16 cellular contexts compared by ENCODE assay signal in the genomic region with DNA sequence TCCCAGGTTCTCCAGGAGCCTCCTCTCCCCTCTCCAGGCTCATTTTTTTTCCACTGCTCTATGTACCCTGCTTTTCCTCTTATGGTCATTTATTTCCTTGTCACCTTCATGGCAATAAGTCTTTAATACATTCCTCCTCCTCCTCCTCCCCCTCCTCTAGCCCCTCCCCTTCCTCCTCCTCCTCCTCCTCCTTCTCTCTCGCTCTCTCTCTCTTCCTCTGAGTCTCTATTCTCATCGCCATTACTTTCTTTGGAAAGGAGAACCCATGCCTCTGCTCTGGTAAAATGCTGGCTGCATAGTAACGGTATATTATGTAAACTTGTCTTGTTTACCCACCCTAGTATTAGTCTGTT. TPM values are rescaled to one million over a fixed set of nuclear protein-coding genes. Genes with fewer than 3 reads are reported as not detected.
DNase-seq lines count a peak whose midpoint lies in the region; ATAC-seq and TF ChIP-seq lines count a peak whose summit lies in the region.
"Had no signal": no experiment of that assay in that cellular context is flagged by ENCODE, and none has a peak within 500 bp of the region (broad histone marks: within the 10 kb centered on the region; RNA-seq: fewer than 3 reads in every experiment).

No MANE protein-coding gene starts in this region.

- no peak for ATAC-seq in memory B cell (ENCODE audit: low read depth)
- no peak for ATAC-seq in HG02678 (IDR thresholded peaks at IDR 0.05; ENCODE audit: unreplicated experiment)
- ATAC-seq: CD8-positive, alpha-beta T cell had no signal

- intact Hi-C loops in dendritic cell treated with granulocyte-macrophage colony-stimulating factor and Interleukin-4, amounts not matched to agents 40 ng/mL and 50 ng/mL, for 4 days (cut with micrococcal nuclease): no loop called here

- no peak for DNase-seq in memory B cell (ENCODE audit: low spot score in 2 of 2)
- DNase-seq in trophoblast cell: peak in 1 of 2 donors; percentile 27
- DNase-seq in activated naive CD4-positive, alpha-beta T cell treated with Interleukin-2 at 50 U/mL for 16 hours: no peak
- no peak for DNase-seq in activated effector memory CD4-positive, alpha-beta T cell treated with Interleukin-2 at 50 U/mL for 16 hours
- DNase-seq in hepatocyte (ENCODE audit: low spot score): no peak
- DNase-seq: BE2C; CD8-positive, alpha-beta T cell; COR-L47; DMS153; GM23248; H7 had no signal

- H2AFZ ChIP-seq in trophoblast cell (ENCODE audit: insufficient read depth, low read length, poor library complexity) (no peak overlapping the region), hepatocyte (no peak overlapping the region)
- H2AFZ ChIP-seq: GM23248 had no signal

- H3K79me2 ChIP-seq in trophoblast cell (ENCODE audit: control insufficient read depth, insufficient read depth, low read length, poor library complexity): peaks cover 4% of the 10 kb centered on the region
- H3K79me2 ChIP-seq in hepatocyte: peaks cover 4% of the 10 kb centered on the region

- no peaks in the 10 kb centered on the region for H4K20me1 ChIP-seq in hepatocyte (ENCODE audit: insufficient read depth, poor library complexity, severe bottlenecking)

- no peak overlapping the region for H2BK120ac ChIP-seq in trophoblast cell (ENCODE audit: insufficient read depth, low read length, poor library complexity)

- H3K4me1 ChIP-seq in ES-I3 (ENCODE audit: insufficient read depth, low read length) (0 out of 2 replicates have a peak, but pooled peaks cover 4% of the 10 kb centered on the region), trophoblast cell (ENCODE audit: control insufficient read depth in 1 of 2, insufficient read depth in 2 of 2, low read length in 2 of 2) (peaks cover 2 to 6% of the 10 kb centered on the region in 2 experiments), hepatocyte (ENCODE audit: insufficient read depth) (peaks cover 4% of the 10 kb centered on the region)

- H3K4me2 ChIP-seq in trophoblast cell (ENCODE audit: low read length): peak overlapping the region; percentile 42
- no peak overlapping the region for H3K4me2 ChIP-seq in hepatocyte

- peak overlapping the region; percentile 4 for H2BK5ac ChIP-seq in trophoblast cell (ENCODE audit: low read depth, low read length, poor library complexity)

- H3K36me3 Mint-ChIP-seq in dendritic cell treated with granulocyte-macrophage colony-stimulating factor and Interleukin-4, amounts not matched to agents 40 ng/mL and 50 ng/mL, for 4 days (ENCODE audit: low read depth): no peaks in the 10 kb centered on the region
- peaks cover 23% of the 10 kb centered on the region for H3K36me3 Mint-ChIP-seq in memory B cell
- H3K36me3 Mint-ChIP-seq: CD8-positive, alpha-beta T cell had no signal

- H3K36me3 ChIP-seq in ES-I3 (ENCODE audit: insufficient read depth, low read length) (no peaks in the 10 kb centered on the region), trophoblast cell (ENCODE audit: control insufficient read depth in 1 of 2, insufficient read depth in 2 of 2, low read length in 2 of 2) (peaks cover 2 to 3% of the 10 kb centered on the region in 2 experiments), hepatocyte (replicated peaks; ENCODE audit: insufficient read depth, low read depth) (no peaks in the 10 kb centered on the region)
- H3K36me3 ChIP-seq: BE2C had no signal

- H3K4me1 Mint-ChIP-seq in dendritic cell treated with granulocyte-macrophage colony-stimulating factor and Interleukin-4, amounts not matched to agents 40 ng/mL and 50 ng/mL, for 4 days (ENCODE audit: low read depth): peaks cover 17% of the 10 kb centered on the region
- peaks cover 35% of the 10 kb centered on the region for H3K4me1 Mint-ChIP-seq in memory B cell

- H4K91ac ChIP-seq in trophoblast cell (ENCODE audit: low read depth, low read length): peak overlapping the region; percentile 25

- no peak for TF ChIP-seq CTCF in hepatocyte (IDR thresholded peaks at IDR 0.05; ENCODE audit: poor library complexity)

- H3K4ac ChIP-seq in trophoblast cell (ENCODE audit: low read depth, low read length): no peak overlapping the region

- H4K8ac ChIP-seq in trophoblast cell (ENCODE audit: low read depth, low read length): no peak overlapping the region

- H3K23ac ChIP-seq in trophoblast cell (ENCODE audit: low read length): no peak overlapping the region

- no peak overlapping the region for H3K18ac ChIP-seq in trophoblast cell (ENCODE audit: low read length)

- H3K27me3 ChIP-seq in trophoblast cell (ENCODE audit: insufficient read depth, low read length) (no peaks in the 10 kb centered on the region), hepatocyte (no peaks in the 10 kb centered on the region)
- H3K27me3 ChIP-seq: BE2C had no signal

- peaks cover 12% of the 10 kb centered on the region for H3K79me1 ChIP-seq in trophoblast cell (ENCODE audit: low read length)

- no peak overlapping the region for H2AK5ac ChIP-seq in trophoblast cell (ENCODE audit: low read length)

- no peak overlapping the region for H3K4me3 Mint-ChIP-seq in dendritic cell treated with granulocyte-macrophage colony-stimulating factor and Interleukin-4, amounts not matched to agents 40 ng/mL and 50 ng/mL, for 4 days
- H3K4me3 Mint-ChIP-seq in memory B cell: no peak overlapping the region
- H3K4me3 Mint-ChIP-seq: CD8-positive, alpha-beta T cell; IgD-negative memory B cell had no signal

- H3K14ac ChIP-seq in trophoblast cell (ENCODE audit: low read length): no peak overlapping the region

- H3K9ac ChIP-seq in ES-I3 (ENCODE audit: low read depth, low read length): peak overlapping the region; percentile 40; the same call in 1 of the 2 replicates
- H3K9ac ChIP-seq in trophoblast cell (ENCODE audit: low read length): no peak overlapping the region
- H3K9ac ChIP-seq: GM23248 had no signal

- no CpG with 5 or more reads among the region's 3 CpGs for WGBS in trophoblast cell (ENCODE audit: extremely low coverage, insufficient coverage, insufficient read length)
- 76% methylated on average over 2 of the region's 3 CpGs for WGBS in hepatocyte (ENCODE audit: low lambda C conversion rate, missing lambda C conversion rate)

- peaks cover 3% of the 10 kb centered on the region for H3K9me3 Mint-ChIP-seq in dendritic cell treated with granulocyte-macrophage colony-stimulating factor and Interleukin-4, amounts not matched to agents 40 ng/mL and 50 ng/mL, for 4 days
- H3K9me3 Mint-ChIP-seq in memory B cell: peaks cover 5% of the 10 kb centered on the region
- H3K9me3 Mint-ChIP-seq: CD8-positive, alpha-beta T cell had no signal

- H4K12ac ChIP-seq in trophoblast cell (ENCODE audit: low read depth, low read length): no peak overlapping the region

- H2BK12ac ChIP-seq in trophoblast cell (ENCODE audit: low read length): no peak overlapping the region

- H3K27ac ChIP-seq in trophoblast cell (ENCODE audit: low read depth, low read length) (peak overlapping the region; percentile 50), hepatocyte (no peak overlapping the region)
- H3K27ac ChIP-seq: C4-2B, GM23248 had no signal

- H3K9me3 ChIP-seq in ES-I3 (ENCODE audit: control insufficient read depth, insufficient read depth, low read length): no peaks in the 10 kb centered on the region
- peaks cover 2% of the 10 kb centered on the region for H3K9me3 ChIP-seq in trophoblast cell (ENCODE audit: insufficient read depth, low read depth, low read length)
- no peaks in the 10 kb centered on the region for H3K9me3 ChIP-seq in hepatocyte (ENCODE audit: low read depth)
- H3K9me3 ChIP-seq: BE2C had no signal

- peak overlapping the region; percentile 17 for H3K27ac Mint-ChIP-seq in dendritic cell treated with granulocyte-macrophage colony-stimulating factor and Interleukin-4, amounts not matched to agents 40 ng/mL and 50 ng/mL, for 4 days
- peak overlapping the region; percentile 62 for H3K27ac Mint-ChIP-seq in memory B cell
- H3K27ac Mint-ChIP-seq: CD8-positive, alpha-beta T cell; IgD-negative memory B cell had no signal

- H3K4me3 ChIP-seq in trophoblast cell (ENCODE audit: low read depth, low read length) (no peak overlapping the region), hepatocyte (no peak overlapping the region)
- H3K4me3 ChIP-seq: GM23248 had no signal

- no peaks in the 10 kb centered on the region for H3K9me2 ChIP-seq in hepatocyte (replicated peaks; ENCODE audit: insufficient read depth)

- no peaks in the 10 kb centered on the region for H3K27me3 Mint-ChIP-seq in dendritic cell treated with granulocyte-macrophage colony-stimulating factor and Interleukin-4, amounts not matched to agents 40 ng/mL and 50 ng/mL, for 4 days
- no peaks in the 10 kb centered on the region for H3K27me3 Mint-ChIP-seq in memory B cell
- H3K27me3 Mint-ChIP-seq: IgD-negative memory B cell had no signal

RNA-seq across cellular contexts. Expression of a gene that starts 35.7 kb away (rescaled TPM):
- 24.0 and 25.9 TPM in 2 replicates for polyA plus RNA-seq in trophoblast cell (2013)
- 20.3 and 29.6 TPM in 2 replicates for total RNA-seq in hepatocyte
- polyA plus RNA-seq in hepatocyte: 19.5 and 22.9 TPM in 2 replicates
